ENCODE assay signal across 1 cellular context in genomic region chrX:30889147-30890125, GRCh38.
TF ChIP-seq lines count a peak whose summit lies in the region.

Gene TAB3, minus strand, starts transcription at chrX:30889254. Its CDS starts 29,666 bp downstream, at chrX:30859588.

TF ChIP-seq in HepG2, 621 proteins besides CTCF, POLR2A, EP300 and RAD21 (continued from another document and continues in another):
- TF ChIP-seq AFF4 (CRISPR knock-in tag; IDR thresholded peaks at IDR 0.05) = no peak
- no peak for TF ChIP-seq ZBTB3 (CRISPR knock-in tag; IDR thresholded peaks at IDR 0.05; ENCODE audit: borderline replicate concordance, low read depth)
- TF ChIP-seq SALL2 (CRISPR knock-in tag; IDR thresholded peaks at IDR 0.05) = no peak
- TF ChIP-seq IRF9 (CRISPR knock-in tag; IDR thresholded peaks at IDR 0.05; ENCODE audit: borderline replicate concordance) = no peak; the same call in 1 of the 2 replicates
- no peak for TF ChIP-seq ZNF256 (CRISPR knock-in tag; conservative IDR thresholded peaks at IDR 0.05)
- no peak for TF ChIP-seq ARID5B (CRISPR knock-in tag; IDR thresholded peaks at IDR 0.05)
- TF ChIP-seq ATAD3A (CRISPR knock-in tag; IDR thresholded peaks at IDR 0.05) = no peak
- no peak for TF ChIP-seq ZNF230 (CRISPR knock-in tag; IDR thresholded peaks at IDR 0.05)
- no peak for TF ChIP-seq FOXO4 (CRISPR knock-in tag; conservative IDR thresholded peaks at IDR 0.05)
- no peak for TF ChIP-seq ZMYM3 (CRISPR knock-in tag; IDR thresholded peaks at IDR 0.05)
- no peak for TF ChIP-seq ZBTB40 (IDR thresholded peaks at IDR 0.05)
- peak; percentile 43; the same call in 1 of the 2 replicates for TF ChIP-seq ZBTB40 (CRISPR knock-in tag; IDR thresholded peaks at IDR 0.05)
- no peak for TF ChIP-seq ZNF34 (CRISPR knock-in tag; IDR thresholded peaks at IDR 0.05; ENCODE audit: borderline replicate concordance)
- no peak for TF ChIP-seq ZNF75D (CRISPR knock-in tag; IDR thresholded peaks at IDR 0.05; ENCODE audit: borderline replicate concordance)
- peak; percentile 24; the same call in 1 of the 2 replicates for TF ChIP-seq KDM2A (CRISPR knock-in tag; IDR thresholded peaks at IDR 0.05; ENCODE audit: borderline replicate concordance, low read depth)
- no peak for TF ChIP-seq ZNF281 (CRISPR knock-in tag; IDR thresholded peaks at IDR 0.05; ENCODE audit: borderline replicate concordance)
- peak; percentile 54; the same call in 1 of the 2 replicates for TF ChIP-seq GABPA (IDR thresholded peaks at IDR 0.05; ENCODE audit: low read depth, low read length)
- TF ChIP-seq GABPA (CRISPR knock-in tag; IDR thresholded peaks at IDR 0.05; ENCODE audit: low read depth) = peak; percentile 87
- TF ChIP-seq TRIM24 (CRISPR knock-in tag; IDR thresholded peaks at IDR 0.05) = no peak
- TF ChIP-seq TEAD3 (CRISPR knock-in tag; optimal IDR thresholded peaks at IDR 0.05; ENCODE audit: borderline replicate concordance) = no peak
- no peak for TF ChIP-seq RAD51 (IDR thresholded peaks at IDR 0.05; ENCODE audit: borderline replicate concordance)
- TF ChIP-seq TFE3 (CRISPR knock-in tag; IDR thresholded peaks at IDR 0.05) = no peak
- no peak; the same call in 1 of the 2 replicates for TF ChIP-seq ZKSCAN8 (CRISPR knock-in tag; IDR thresholded peaks at IDR 0.05; ENCODE audit: borderline replicate concordance)
- TF ChIP-seq AHR (CRISPR knock-in tag; IDR thresholded peaks at IDR 0.05) = no peak
- TF ChIP-seq RFXANK (CRISPR knock-in tag; IDR thresholded peaks at IDR 0.05) = no peak
- TF ChIP-seq CC2D1A (CRISPR knock-in tag; IDR thresholded peaks at IDR 0.05) = no peak
- no peak for TF ChIP-seq STAT5B (CRISPR knock-in tag; IDR thresholded peaks at IDR 0.05)
- peak; percentile 50 for TF ChIP-seq MAX (IDR thresholded peaks at IDR 0.05)
- no peak for TF ChIP-seq ZNF275 (CRISPR knock-in tag; IDR thresholded peaks at IDR 0.05; ENCODE audit: borderline replicate concordance)
